In the genomic region with DNA sequence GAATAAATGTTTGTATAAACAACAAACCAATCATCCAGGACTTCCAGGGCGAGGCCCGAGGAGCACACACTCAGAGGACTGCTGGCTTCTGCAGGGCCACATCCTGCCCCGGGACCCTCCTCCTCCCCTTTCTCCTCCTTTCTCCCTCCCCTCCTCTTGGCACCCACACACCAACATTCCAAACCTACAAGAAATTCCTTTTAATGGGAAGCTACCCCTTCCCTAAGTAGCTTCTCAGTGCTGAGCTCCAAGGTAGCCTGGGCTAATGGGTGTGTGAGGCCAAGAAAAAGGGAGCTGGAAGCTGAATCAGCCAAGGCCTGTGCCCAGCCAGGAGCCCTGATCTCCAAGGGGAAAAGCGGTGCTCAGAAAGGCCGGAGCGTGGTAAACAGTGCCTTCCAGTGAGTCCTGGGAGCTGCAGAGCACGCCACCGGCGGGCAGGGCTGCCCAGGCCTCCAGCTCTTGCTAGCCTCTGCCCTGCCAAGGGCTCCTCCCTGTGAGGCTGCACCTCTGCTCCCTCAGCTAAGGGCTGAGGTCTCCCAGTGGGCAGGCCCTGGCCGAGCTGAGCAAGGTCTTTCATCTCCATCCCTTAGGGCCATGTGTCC, we compare ENCODE assay signal across 14 cellular contexts. TPM values are rescaled to one million over a fixed set of nuclear protein-coding genes. Genes with fewer than 3 reads are reported as not detected.
"Had no signal": no experiment of that assay in that cellular context is flagged by ENCODE, and none has a peak within 500 bp of the region (broad histone marks: within the 10 kb centered on the region; RNA-seq: fewer than 3 reads in every experiment).

No MANE protein-coding gene starts in this region.

- H3K4me1 ChIP-seq: colonic mucosa, left ventricle myocardium inferior had no signal

- ATAC-seq: right cardiac atrium; stimulated activated memory B cell treated with anti-CD40 and anti-IgM and Interleukin-4, amounts not matched to agents 10 μg/mL and 1 μg/mL and 100 μg/mL, for 72 hours had no signal

- H3K9me3 ChIP-seq: colonic mucosa, left ventricle myocardium inferior, neutrophil, tibial nerve had no signal

- DNase-seq: activated CD4-positive, alpha-beta T cell treated with anti-CD3 and anti-CD28 coated beads for 4 hours; activated naive CD8-positive, alpha-beta T cell treated with anti-CD3 and anti-CD28 coated beads, Interleukin-2, amount 10 ng/mL, durations not matched to agents 7 days and 5 days; effector CD4-positive, alpha-beta T cell; left ventricle myocardium inferior; posterior cingulate gyrus; right cardiac atrium; T-helper 1 cell had no signal

- H3K27me3 ChIP-seq: colonic mucosa, neutrophil, tibial nerve had no signal

- H3K27ac ChIP-seq: colonic mucosa, left ventricle myocardium inferior, neutrophil had no signal

- H3K36me3 ChIP-seq: colonic mucosa, left ventricle myocardium inferior, neutrophil had no signal

- H3K4me3 ChIP-seq: colonic mucosa, left ventricle myocardium inferior, tibial nerve had no signal

RNA-seq across cellular contexts. Expression of a gene that starts 3.9 kb away (rescaled TPM):
- total RNA-seq: activated CD8-positive, alpha-beta T cell treated with anti-CD3 and anti-CD28 coated beads for 36 hours; activated naive CD8-positive, alpha-beta T cell treated with anti-CD3 and anti-CD28 coated beads, Interleukin-2, amount 10 ng/mL, durations not matched to agents 7 days and 5 days had no signal
- polyA plus RNA-seq: keratinocyte had no signal

RNA-seq across cellular contexts. Expression of a gene that starts 21.1 kb away (rescaled TPM):
- total RNA-seq: activated CD8-positive, alpha-beta T cell treated with anti-CD3 and anti-CD28 coated beads for 36 hours; activated naive CD8-positive, alpha-beta T cell treated with anti-CD3 and anti-CD28 coated beads, Interleukin-2, amount 10 ng/mL, durations not matched to agents 7 days and 5 days; fibroblast of lung; left ventricle myocardium inferior; right cardiac atrium had no signal
- polyA plus RNA-seq: fibroblast of lung, keratinocyte had no signal

RNA-seq across cellular contexts. Expression of a gene that starts 36.3 kb away (rescaled TPM):
- total RNA-seq: activated CD8-positive, alpha-beta T cell treated with anti-CD3 and anti-CD28 coated beads for 36 hours; fibroblast of lung had no signal
- polyA plus RNA-seq: keratinocyte had no signal
